24 cellular contexts compared by ENCODE assay signal in the genomic region with DNA sequence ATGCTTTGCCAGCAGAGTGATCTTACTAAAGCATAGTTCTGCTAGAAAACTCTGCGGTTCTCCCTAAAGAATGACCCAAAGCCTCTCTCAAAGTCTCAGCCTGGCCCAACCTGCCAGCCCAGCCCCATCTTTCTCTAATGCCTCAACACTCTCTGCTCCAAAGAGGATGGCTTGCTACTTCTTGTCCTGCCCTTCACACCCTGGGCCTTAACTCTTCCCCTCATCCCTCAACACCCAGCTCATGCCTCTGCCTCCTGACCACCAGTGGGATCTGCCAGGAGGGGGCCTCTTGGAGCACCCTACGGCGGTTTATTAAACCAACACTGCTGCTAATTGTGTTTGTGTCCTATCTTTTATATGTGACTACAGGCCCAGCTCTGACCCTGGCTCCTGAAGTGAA. TPM values are rescaled to one million over a fixed set of nuclear protein-coding genes. Genes with fewer than 3 reads are reported as not detected.
DNase-seq lines count a peak whose midpoint lies in the region; ATAC-seq and TF ChIP-seq lines count a peak whose summit lies in the region.
"Had no signal": no experiment of that assay in that cellular context is flagged by ENCODE, and none has a peak within 500 bp of the region (broad histone marks: within the 10 kb centered on the region; RNA-seq: fewer than 3 reads in every experiment).

No MANE protein-coding gene starts in this region.

- H3K27ac ChIP-seq in Karpas-422 (ENCODE audit: low read length), result no peak overlapping the region
- H3K27ac ChIP-seq: breast epithelium, heart right ventricle, right lobe of liver had no signal

- H3K4me2 ChIP-seq in Karpas-422 (ENCODE audit: low read depth, low read length, poor library complexity, severe bottlenecking), result no peak overlapping the region

- H3K9me2 ChIP-seq in Karpas-422 (replicated peaks; ENCODE audit: insufficient read depth, low read length), result no peaks in the 10 kb centered on the region

- no peaks in the 10 kb centered on the region for H3K36me3 ChIP-seq in Karpas-422 (ENCODE audit: insufficient read depth, low read length)
- H3K36me3 ChIP-seq: breast epithelium, right lobe of liver had no signal

- H4K20me1 ChIP-seq in Karpas-422 (ENCODE audit: insufficient read depth, low read depth, low read length), result no peaks in the 10 kb centered on the region

- no peaks in the 10 kb centered on the region for H3K79me2 ChIP-seq in Karpas-422 (ENCODE audit: low read length)

- no peak overlapping the region for H2AFZ ChIP-seq in Karpas-422 (ENCODE audit: low read length)

- no peaks in the 10 kb centered on the region for H3K27me3 ChIP-seq in Karpas-422 (ENCODE audit: low read length)
- H3K27me3 ChIP-seq: breast epithelium, heart right ventricle, right lobe of liver had no signal

- no peaks in the 10 kb centered on the region for H3K9me3 Mint-ChIP-seq in activated T-cell treated with anti-CD3 and anti-CD28 coated beads, Interleukin-2, amount 50 U/mL, for 72 hours
- H3K9me3 Mint-ChIP-seq in IgD-negative memory B cell, result no peaks in the 10 kb centered on the region
- no peaks in the 10 kb centered on the region for H3K9me3 Mint-ChIP-seq in activated naive CD8-positive, alpha-beta T cell treated with anti-CD3 and anti-CD28 coated beads, Interleukin-2, amount 50 U/mL, for 24 hours
- no peaks in the 10 kb centered on the region for H3K9me3 Mint-ChIP-seq in stimulated activated effector memory CD8-positive, alpha-beta T cell treated with anti-CD3 and anti-CD28 coated beads, Interleukin-12 subunit alpha, Interleukin-12 subunit beta, amount 100 ng/mL, for 72 hours
- H3K9me3 Mint-ChIP-seq in progenitor cell of endocrine pancreas (ENCODE audit: low read depth), result no peaks in the 10 kb centered on the region
- H3K9me3 Mint-ChIP-seq: activated naive CD4-positive, alpha-beta T cell treated with anti-CD3 and anti-CD28 coated beads for 36 hours; activated T-cell treated with anti-CD3 and anti-CD28 coated beads, Interleukin-2, amount 50 U/mL, for 4 hours; type B pancreatic cell had no signal

- no peak overlapping the region for H3K4me3 Mint-ChIP-seq in activated T-cell treated with anti-CD3 and anti-CD28 coated beads, Interleukin-2, amount 50 U/mL, for 72 hours
- H3K4me3 Mint-ChIP-seq in IgD-negative memory B cell (no peak overlapping the region), progenitor cell of endocrine pancreas (ENCODE audit: low read depth) (no peak overlapping the region)
- no peak overlapping the region for H3K4me3 Mint-ChIP-seq in activated naive CD8-positive, alpha-beta T cell treated with anti-CD3 and anti-CD28 coated beads, Interleukin-2, amount 50 U/mL, for 24 hours
- H3K4me3 Mint-ChIP-seq in stimulated activated effector memory CD8-positive, alpha-beta T cell treated with anti-CD3 and anti-CD28 coated beads, Interleukin-12 subunit alpha, Interleukin-12 subunit beta, amount 100 ng/mL, for 72 hours, result no peak overlapping the region
- H3K4me3 Mint-ChIP-seq: activated naive CD4-positive, alpha-beta T cell treated with anti-CD3 and anti-CD28 coated beads for 36 hours; activated T-cell treated with anti-CD3 and anti-CD28 coated beads, Interleukin-2, amount 50 U/mL, for 4 hours; type B pancreatic cell had no signal

- peaks cover 38% of the 10 kb centered on the region for H3K4me1 Mint-ChIP-seq in activated T-cell treated with anti-CD3 and anti-CD28 coated beads, Interleukin-2, amount 50 U/mL, for 72 hours (ENCODE audit: low read depth)
- peaks cover 20 to 28% (median 22%) of the 10 kb centered on the region in 3 donors for H3K4me1 Mint-ChIP-seq in IgD-negative memory B cell
- peaks cover 35% of the 10 kb centered on the region for H3K4me1 Mint-ChIP-seq in activated naive CD8-positive, alpha-beta T cell treated with anti-CD3 and anti-CD28 coated beads, Interleukin-2, amount 50 U/mL, for 24 hours
- peaks cover 43% of the 10 kb centered on the region for H3K4me1 Mint-ChIP-seq in stimulated activated effector memory CD8-positive, alpha-beta T cell treated with anti-CD3 and anti-CD28 coated beads, Interleukin-12 subunit alpha, Interleukin-12 subunit beta, amount 100 ng/mL, for 72 hours
- H3K4me1 Mint-ChIP-seq in progenitor cell of endocrine pancreas (ENCODE audit: low read depth), result peaks cover 10% of the 10 kb centered on the region

- peaks cover 0 to 2% of the 10 kb centered on the region in 2 donors for H3K36me3 Mint-ChIP-seq in activated T-cell treated with anti-CD3 and anti-CD28 coated beads, Interleukin-2, amount 50 U/mL, for 72 hours (ENCODE audit: insufficient read depth in 2 of 2)
- H3K36me3 Mint-ChIP-seq in IgD-negative memory B cell (no peaks in the 10 kb centered on the region), progenitor cell of endocrine pancreas (ENCODE audit: insufficient read depth) (no peaks in the 10 kb centered on the region)
- peaks cover 20% of the 10 kb centered on the region for H3K36me3 Mint-ChIP-seq in activated naive CD8-positive, alpha-beta T cell treated with anti-CD3 and anti-CD28 coated beads, Interleukin-2, amount 50 U/mL, for 24 hours (ENCODE audit: low read depth)
- H3K36me3 Mint-ChIP-seq in stimulated activated effector memory CD8-positive, alpha-beta T cell treated with anti-CD3 and anti-CD28 coated beads, Interleukin-12 subunit alpha, Interleukin-12 subunit beta, amount 100 ng/mL, for 72 hours, result peaks cover 61% of the 10 kb centered on the region
- H3K36me3 Mint-ChIP-seq: type B pancreatic cell had no signal

- TF ChIP-seq CTCF in progenitor cell of endocrine pancreas (IDR thresholded peaks at IDR 0.05; ENCODE audit: unreplicated experiment), result no peak

- H3K4me3 ChIP-seq in Karpas-422 (ENCODE audit: low read length), result no peak overlapping the region
- H3K4me3 ChIP-seq: breast epithelium, heart right ventricle, right lobe of liver had no signal

- H3K9me3 ChIP-seq in Karpas-422 (ENCODE audit: low read length), result no peaks in the 10 kb centered on the region
- H3K9me3 ChIP-seq: breast epithelium, heart right ventricle, right lobe of liver had no signal

- no peak for DNase-seq in activated T-cell treated with anti-CD3 and anti-CD28 coated beads, Interleukin-2, amount 50 U/mL, for 72 hours
- DNase-seq in activated T-cell treated with anti-CD3 and anti-CD28 coated beads, Interleukin-2, amount 50 U/mL, for 1 hour, result no peak
- no peak for DNase-seq in activated naive CD8-positive, alpha-beta T cell treated with anti-CD3 and anti-CD28 coated beads, Interleukin-2, amount 50 U/mL, for 24 hours
- DNase-seq in stimulated activated effector memory CD8-positive, alpha-beta T cell treated with anti-CD3 and anti-CD28 coated beads, Interleukin-12 subunit alpha, Interleukin-12 subunit beta, amount 100 ng/mL, for 72 hours (ENCODE audit: low spot score in 2 of 2), result no peak
- DNase-seq in Karpas-422 (no peak), progenitor cell of endocrine pancreas (ENCODE audit: low spot score, unreplicated experiment) (no peak), NCI-H1092 (lab: John Stamatoyannopoulos, UW) (no peak)
- DNase-seq: activated naive CD4-positive, alpha-beta T cell treated with anti-CD3 and anti-CD28 coated beads for 36 hours; activated T-cell treated with anti-CD3 and anti-CD28 coated beads, Interleukin-2, amount 50 U/mL, for 4 hours; EL; heart right ventricle; IMR-90; kidney; NCI-H1105; NCI-H2029; NCI-H524; OCI-M1; right lobe of liver; stimulated activated CD4-positive, alpha-beta T cell treated with anti-CD3 and anti-CD28 coated beads, Interleukin-4, amount 100 ng/mL, for 1 hour; substantia nigra had no signal

- no peaks in the 10 kb centered on the region for H3K27me3 Mint-ChIP-seq in activated T-cell treated with anti-CD3 and anti-CD28 coated beads, Interleukin-2, amount 50 U/mL, for 72 hours (ENCODE audit: low read depth)
- H3K27me3 Mint-ChIP-seq in IgD-negative memory B cell, result no peaks in the 10 kb centered on the region
- no peaks in the 10 kb centered on the region for H3K27me3 Mint-ChIP-seq in activated naive CD8-positive, alpha-beta T cell treated with anti-CD3 and anti-CD28 coated beads, Interleukin-2, amount 50 U/mL, for 24 hours
- H3K27me3 Mint-ChIP-seq in progenitor cell of endocrine pancreas, result no peaks in the 10 kb centered on the region
- H3K27me3 Mint-ChIP-seq: type B pancreatic cell had no signal

- H3K27ac Mint-ChIP-seq in activated T-cell treated with anti-CD3 and anti-CD28 coated beads, Interleukin-2, amount 50 U/mL, for 72 hours, result peak overlapping the region; percentile 53
- H3K27ac Mint-ChIP-seq in IgD-negative memory B cell (peak overlapping the region in 2 of 3 donors; percentile 2 to 94), progenitor cell of endocrine pancreas (no peak overlapping the region)
- peak overlapping the region; percentile 17 for H3K27ac Mint-ChIP-seq in activated naive CD8-positive, alpha-beta T cell treated with anti-CD3 and anti-CD28 coated beads, Interleukin-2, amount 50 U/mL, for 24 hours
- peak overlapping the region; percentile 87 for H3K27ac Mint-ChIP-seq in stimulated activated effector memory CD8-positive, alpha-beta T cell treated with anti-CD3 and anti-CD28 coated beads, Interleukin-12 subunit alpha, Interleukin-12 subunit beta, amount 100 ng/mL, for 72 hours
- H3K27ac Mint-ChIP-seq: activated naive CD4-positive, alpha-beta T cell treated with anti-CD3 and anti-CD28 coated beads for 36 hours; type B pancreatic cell had no signal

- no peak for ATAC-seq in activated T-cell treated with anti-CD3 and anti-CD28 coated beads, Interleukin-2, amount 50 U/mL, for 72 hours (replicated peaks in 1 of 2)
- no peak for ATAC-seq in activated naive CD8-positive, alpha-beta T cell treated with anti-CD3 and anti-CD28 coated beads, Interleukin-2, amount 50 U/mL, for 24 hours
- no peak for ATAC-seq in stimulated activated effector memory CD8-positive, alpha-beta T cell treated with anti-CD3 and anti-CD28 coated beads, Interleukin-12 subunit alpha, Interleukin-12 subunit beta, amount 100 ng/mL, for 72 hours
- ATAC-seq: activated CD4-positive, CD25-positive, alpha-beta regulatory T cell treated with anti-CD3 and anti-CD28 coated beads, Interleukin-2, amount 50 U/mL, for 24 hours; activated T-cell treated with anti-CD3 and anti-CD28 coated beads, Interleukin-2, amount 50 U/mL, for 4 hours; heart right ventricle; right lobe of liver had no signal

- peaks cover 9% of the 10 kb centered on the region for H3K4me1 ChIP-seq in Karpas-422 (ENCODE audit: low read length)
- H3K4me1 ChIP-seq: breast epithelium, right lobe of liver had no signal

- H3K9ac ChIP-seq in Karpas-422 (ENCODE audit: low read length), result no peak overlapping the region

RNA-seq across cellular contexts. Expression of gene CD58, which starts 52.4 kb away (rescaled TPM):
- total RNA-seq in activated T-cell treated with anti-CD3 and anti-CD28 coated beads, Interleukin-2, amount 50 U/mL, for 72 hours, result 10 to 100 TPM; 15.4 to 32.7 TPM
- 29.5 TPM for polyA plus RNA-seq in IgD-negative memory B cell
- total RNA-seq in Karpas-422 (2014; rRNA removed; shearing (Covaris generic); ENCODE audit: low replicate concordance), result 1.2 and 2.3 TPM in 2 replicates
- 7.0 and 7.4 TPM in 2 replicates for total RNA-seq in progenitor cell of endocrine pancreas
